1 cellular context compared by ENCODE assay signal in the genomic region with DNA sequence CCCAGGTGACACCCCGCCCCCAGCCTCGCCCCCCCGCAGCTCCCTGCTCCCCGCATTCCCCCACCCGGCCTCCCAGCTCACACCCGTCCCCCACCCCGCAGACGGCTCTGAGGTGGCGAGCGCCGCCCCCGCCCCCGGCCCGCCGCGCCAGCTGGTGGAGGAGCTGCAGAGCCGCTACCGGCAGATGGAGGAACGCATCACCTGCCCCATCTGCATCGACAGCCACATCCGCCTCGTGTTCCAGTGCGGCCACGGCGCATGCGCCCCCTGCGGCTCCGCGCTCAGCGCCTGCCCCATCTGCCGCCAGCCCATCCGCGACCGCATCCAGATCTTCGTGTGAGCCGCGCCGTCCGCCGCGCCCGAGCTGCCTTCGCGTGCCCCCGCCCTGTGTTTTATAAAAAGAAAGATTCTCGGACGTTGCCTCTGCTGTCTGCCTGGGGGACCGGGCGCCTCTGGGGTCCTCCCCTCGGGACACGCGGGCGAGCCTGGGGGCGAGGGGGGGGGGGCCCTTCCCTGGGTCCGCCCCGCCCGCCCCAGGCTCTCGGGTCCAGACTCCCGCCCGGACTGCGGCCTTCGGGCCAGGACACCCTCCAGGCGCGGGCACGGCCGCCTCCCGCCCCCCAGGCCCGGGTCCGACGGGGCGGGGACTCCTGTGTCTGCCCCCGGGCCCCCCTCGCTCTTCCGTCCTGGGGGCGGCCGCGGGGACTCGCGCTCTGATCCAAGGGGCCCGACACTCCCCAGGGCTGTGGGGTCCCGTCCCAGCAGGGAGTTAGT.
TF ChIP-seq lines count a peak whose summit lies in the region.

No MANE protein-coding gene starts in this region.

TF ChIP-seq in WTC11, 78 proteins besides CTCF, POLR2A, EP300 and RAD21 (continued from another document):
- TF ChIP-seq, protein P1, sequence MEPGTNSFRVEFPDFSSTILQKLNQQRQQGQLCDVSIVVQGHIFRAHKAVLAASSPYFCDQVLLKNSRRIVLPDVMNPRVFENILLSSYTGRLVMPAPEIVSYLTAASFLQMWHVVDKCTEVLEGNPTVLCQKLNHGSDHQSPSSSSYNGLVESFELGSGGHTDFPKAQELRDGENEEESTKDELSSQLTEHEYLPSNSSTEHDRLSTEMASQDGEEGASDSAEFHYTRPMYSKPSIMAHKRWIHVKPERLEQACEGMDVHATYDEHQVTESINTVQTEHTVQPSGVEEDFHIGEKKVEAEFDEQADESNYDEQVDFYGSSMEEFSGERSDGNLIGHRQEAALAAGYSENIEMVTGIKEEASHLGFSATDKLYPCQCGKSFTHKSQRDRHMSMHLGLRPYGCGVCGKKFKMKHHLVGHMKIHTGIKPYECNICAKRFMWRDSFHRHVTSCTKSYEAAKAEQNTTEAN (CRISPR knock-in tag; IDR thresholded peaks at IDR 0.05), result peak; percentile 92
- TF ChIP-seq, protein P2, sequence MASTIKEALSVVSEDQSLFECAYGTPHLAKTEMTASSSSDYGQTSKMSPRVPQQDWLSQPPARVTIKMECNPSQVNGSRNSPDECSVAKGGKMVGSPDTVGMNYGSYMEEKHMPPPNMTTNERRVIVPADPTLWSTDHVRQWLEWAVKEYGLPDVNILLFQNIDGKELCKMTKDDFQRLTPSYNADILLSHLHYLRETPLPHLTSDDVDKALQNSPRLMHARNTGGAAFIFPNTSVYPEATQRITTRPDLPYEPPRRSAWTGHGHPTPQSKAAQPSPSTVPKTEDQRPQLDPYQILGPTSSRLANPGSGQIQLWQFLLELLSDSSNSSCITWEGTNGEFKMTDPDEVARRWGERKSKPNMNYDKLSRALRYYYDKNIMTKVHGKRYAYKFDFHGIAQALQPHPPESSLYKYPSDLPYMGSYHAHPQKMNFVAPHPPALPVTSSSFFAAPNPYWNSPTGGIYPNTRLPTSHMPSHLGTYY (CRISPR knock-in tag; IDR thresholded peaks at IDR 0.05), result no peak
- TF ChIP-seq SP1 (CRISPR knock-in tag; conservative IDR thresholded peaks at IDR 0.05) (peak; percentile 46), NFE2L1 (CRISPR knock-in tag; IDR thresholded peaks at IDR 0.05) (peak; percentile 95), CREB1 (CRISPR knock-in tag; IDR thresholded peaks at IDR 0.05) (peak; percentile 85), CBFB (CRISPR knock-in tag; IDR thresholded peaks at IDR 0.05; ENCODE audit: low read depth) (no peak), TEAD4 (CRISPR knock-in tag; IDR thresholded peaks at IDR 0.05) (no peak; the same call in 1 of the 2 replicates), ATF1 (CRISPR knock-in tag; IDR thresholded peaks at IDR 0.05) (peak; percentile 52; the same call in 1 of the 2 replicates), SMAD3 (CRISPR knock-in tag; IDR thresholded peaks at IDR 0.05; ENCODE audit: borderline replicate concordance) (peak; percentile 97), NR1H2 (CRISPR knock-in tag; IDR thresholded peaks at IDR 0.05) (no peak), ZNF138 (CRISPR knock-in tag; conservative IDR thresholded peaks at IDR 0.05) (0 out of 2 replicates have a peak, but pooled peaks have one; percentile 26), TCF7 (CRISPR knock-in tag; IDR thresholded peaks at IDR 0.05; ENCODE audit: low read depth) (peak; percentile 26; the same call in 1 of the 2 replicates)
- TF ChIP-seq, protein P3, sequence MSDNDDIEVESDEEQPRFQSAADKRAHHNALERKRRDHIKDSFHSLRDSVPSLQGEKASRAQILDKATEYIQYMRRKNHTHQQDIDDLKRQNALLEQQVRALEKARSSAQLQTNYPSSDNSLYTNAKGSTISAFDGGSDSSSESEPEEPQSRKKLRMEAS (CRISPR knock-in tag; IDR thresholded peaks at IDR 0.05), result peak; percentile 97
- TF ChIP-seq, protein P4, sequence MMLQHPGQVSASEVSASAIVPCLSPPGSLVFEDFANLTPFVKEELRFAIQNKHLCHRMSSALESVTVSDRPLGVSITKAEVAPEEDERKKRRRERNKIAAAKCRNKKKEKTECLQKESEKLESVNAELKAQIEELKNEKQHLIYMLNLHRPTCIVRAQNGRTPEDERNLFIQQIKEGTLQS (CRISPR knock-in tag; conservative IDR thresholded peaks at IDR 0.05), result 0 out of 2 replicates have a peak, but pooled peaks have one; percentile 55
- TF ChIP-seq, protein P5, sequence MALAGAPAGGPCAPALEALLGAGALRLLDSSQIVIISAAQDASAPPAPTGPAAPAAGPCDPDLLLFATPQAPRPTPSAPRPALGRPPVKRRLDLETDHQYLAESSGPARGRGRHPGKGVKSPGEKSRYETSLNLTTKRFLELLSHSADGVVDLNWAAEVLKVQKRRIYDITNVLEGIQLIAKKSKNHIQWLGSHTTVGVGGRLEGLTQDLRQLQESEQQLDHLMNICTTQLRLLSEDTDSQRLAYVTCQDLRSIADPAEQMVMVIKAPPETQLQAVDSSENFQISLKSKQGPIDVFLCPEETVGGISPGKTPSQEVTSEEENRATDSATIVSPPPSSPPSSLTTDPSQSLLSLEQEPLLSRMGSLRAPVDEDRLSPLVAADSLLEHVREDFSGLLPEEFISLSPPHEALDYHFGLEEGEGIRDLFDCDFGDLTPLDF (CRISPR knock-in tag; IDR thresholded peaks at IDR 0.05), result peak; percentile 86
